Comparison of ENCODE assay signal across 8 cellular contexts in genomic region chr14:23727566-23728335, GRCh38.
A peak's percentile ranks its signal among the peaks of the same experiment; 100 is the strongest.
DNase-seq lines count a peak whose midpoint lies in the region; ATAC-seq and TF ChIP-seq lines count a peak whose summit lies in the region.

No MANE protein-coding gene starts in this region.

- H3K9ac ChIP-seq in colonic mucosa (ENCODE audit: low read depth in 2 of 2, low read length in 2 of 2) = no peak overlapping the region

- no peak overlapping the region for H3K4me3 ChIP-seq in colonic mucosa
- H3K4me3 ChIP-seq in mucosa of descending colon = no peak overlapping the region
- H3K4me3 ChIP-seq in tibial nerve = no peak overlapping the region

- TF ChIP-seq CTCF in colonic mucosa (IDR thresholded peaks at IDR 0.05) (peak; percentile 40), mucosa of descending colon (IDR thresholded peaks at IDR 0.05) (no peak), tibial nerve (IDR thresholded peaks at IDR 0.05) (peak in 2 of 5 experiments; percentile 9 to 31)

- no peak overlapping the region for H3K27ac Mint-ChIP-seq in stimulated activated naive CD8-positive, alpha-beta T cell treated with anti-CD3 and anti-CD28 coated beads, Interleukin-15, amount 100 ng/mL, for 72 hours

- intact Hi-C loops in colonic mucosa (cut with DNase I) (loop anchor here (5.0 to 10.0 kb wide), 3 partner anchors 143 to 200 kb away; no protein-coding TSS in a partner anchor), mucosa of descending colon (cut with DNase I, micrococcal nuclease) (loop anchor here in 1 of 2 donors (5.0 kb wide), 1 partner anchor 185 kb away; no protein-coding TSS in a partner anchor)

- H3K27ac ChIP-seq in colonic mucosa (no peak overlapping the region), tibial nerve (no peak overlapping the region)

- DNase-seq in stimulated activated naive CD8-positive, alpha-beta T cell treated with anti-CD3 and anti-CD28 coated beads, Interleukin-15, amount 100 ng/mL, for 72 hours = no peak
- no peak for DNase-seq in stimulated activated naive CD8-positive, alpha-beta T cell treated with anti-CD3 and anti-CD28 coated beads, Interleukin-15, Interleukin-2, amounts not matched to agents 100 U/mL and 50 U/mL, for 24 hours
- DNase-seq in NCI-H524 (lab: John Stamatoyannopoulos, UW) (peak; percentile 46 to 90), colonic mucosa (no peak), mucosa of descending colon (peak in 1 of 3 donors; percentile 14), tibial nerve (ENCODE audit: low spot score in 2 of 2) (no peak)
- no peak for DNase-seq in stimulated activated CD4-positive, alpha-beta T cell treated with anti-CD3 and anti-CD28 coated beads, Interleukin-4, amount 100 ng/mL, for 4 hours

- no peaks in the 10 kb centered on the region for H3K4me1 Mint-ChIP-seq in stimulated activated naive CD8-positive, alpha-beta T cell treated with anti-CD3 and anti-CD28 coated beads, Interleukin-15, amount 100 ng/mL, for 72 hours

- H3K36me3 ChIP-seq in colonic mucosa (no peaks in the 10 kb centered on the region), mucosa of descending colon (ENCODE audit: low read depth) (no peaks in the 10 kb centered on the region), tibial nerve (no peaks in the 10 kb centered on the region)

- no peaks in the 10 kb centered on the region for H3K4me1 ChIP-seq in colonic mucosa
- no peaks in the 10 kb centered on the region for H3K4me1 ChIP-seq in mucosa of descending colon (ENCODE audit: low read depth)
- no peaks in the 10 kb centered on the region for H3K4me1 ChIP-seq in tibial nerve

- WGBS in tibial nerve, 2 donors = 88 to 90% methylated on average over 5 of the region's 5 CpGs

- no peak for TF ChIP-seq EP300 in tibial nerve (IDR thresholded peaks at IDR 0.05)

- H3K27me3 ChIP-seq in colonic mucosa (no peaks in the 10 kb centered on the region), tibial nerve (no peaks in the 10 kb centered on the region)

- H3K4me3 Mint-ChIP-seq in stimulated activated naive CD8-positive, alpha-beta T cell treated with anti-CD3 and anti-CD28 coated beads, Interleukin-15, amount 100 ng/mL, for 72 hours = no peak overlapping the region

- H3K9me3 ChIP-seq in colonic mucosa (no peaks in the 10 kb centered on the region), mucosa of descending colon (no peaks in the 10 kb centered on the region), tibial nerve (no peaks in the 10 kb centered on the region)

- TF ChIP-seq POLR2A in tibial nerve (IDR thresholded peaks at IDR 0.05) = no peak

- ATAC-seq in stimulated activated naive CD8-positive, alpha-beta T cell treated with anti-CD3 and anti-CD28 coated beads, Interleukin-15, amount 100 ng/mL, for 72 hours = peak; percentile 62
- ATAC-seq in stimulated activated naive CD8-positive, alpha-beta T cell treated with anti-CD3 and anti-CD28 coated beads, Interleukin-15, Interleukin-2, amounts not matched to agents 100 U/mL and 50 U/mL, for 24 hours = no peak
- ATAC-seq in mucosa of descending colon (peak; percentile 88), HG03521 (IDR thresholded peaks at IDR 0.05; ENCODE audit: unreplicated experiment) (no peak)

- H3K27me3 Mint-ChIP-seq in stimulated activated naive CD8-positive, alpha-beta T cell treated with anti-CD3 and anti-CD28 coated beads, Interleukin-15, amount 100 ng/mL, for 72 hours = no peaks in the 10 kb centered on the region

- no peaks in the 10 kb centered on the region for H3K9me3 Mint-ChIP-seq in stimulated activated naive CD8-positive, alpha-beta T cell treated with anti-CD3 and anti-CD28 coated beads, Interleukin-15, amount 100 ng/mL, for 72 hours

Comparison
In these comparisons a context has a peak if more than half of its experiments do, and no peak if none do; other contexts are left out.
1. ATAC-seq: peak in stimulated activated naive CD8-positive, alpha-beta T cell treated with anti-CD3 and anti-CD28 coated beads, Interleukin-15, amount 100 ng/mL, for 72 hours (single experiment) and mucosa of descending colon (single experiment); none in stimulated activated naive CD8-positive, alpha-beta T cell treated with anti-CD3 and anti-CD28 coated beads, Interleukin-15, Interleukin-2, amounts not matched to agents 100 U/mL and 50 U/mL, for 24 hours (single experiment) and HG03521 (single experiment).
2. DNase-seq: peak in NCI-H524 (2 of 2); none in stimulated activated naive CD8-positive, alpha-beta T cell treated with anti-CD3 and anti-CD28 coated beads, Interleukin-15, amount 100 ng/mL, for 72 hours (0 of 2), stimulated activated naive CD8-positive, alpha-beta T cell treated with anti-CD3 and anti-CD28 coated beads, Interleukin-15, Interleukin-2, amounts not matched to agents 100 U/mL and 50 U/mL, for 24 hours (single experiment), colonic mucosa (single experiment), stimulated activated CD4-positive, alpha-beta T cell treated with anti-CD3 and anti-CD28 coated beads, Interleukin-4, amount 100 ng/mL, for 4 hours (0 of 2) and tibial nerve (0 of 2).